17 cellular contexts compared by ENCODE assay signal in the genomic region with DNA sequence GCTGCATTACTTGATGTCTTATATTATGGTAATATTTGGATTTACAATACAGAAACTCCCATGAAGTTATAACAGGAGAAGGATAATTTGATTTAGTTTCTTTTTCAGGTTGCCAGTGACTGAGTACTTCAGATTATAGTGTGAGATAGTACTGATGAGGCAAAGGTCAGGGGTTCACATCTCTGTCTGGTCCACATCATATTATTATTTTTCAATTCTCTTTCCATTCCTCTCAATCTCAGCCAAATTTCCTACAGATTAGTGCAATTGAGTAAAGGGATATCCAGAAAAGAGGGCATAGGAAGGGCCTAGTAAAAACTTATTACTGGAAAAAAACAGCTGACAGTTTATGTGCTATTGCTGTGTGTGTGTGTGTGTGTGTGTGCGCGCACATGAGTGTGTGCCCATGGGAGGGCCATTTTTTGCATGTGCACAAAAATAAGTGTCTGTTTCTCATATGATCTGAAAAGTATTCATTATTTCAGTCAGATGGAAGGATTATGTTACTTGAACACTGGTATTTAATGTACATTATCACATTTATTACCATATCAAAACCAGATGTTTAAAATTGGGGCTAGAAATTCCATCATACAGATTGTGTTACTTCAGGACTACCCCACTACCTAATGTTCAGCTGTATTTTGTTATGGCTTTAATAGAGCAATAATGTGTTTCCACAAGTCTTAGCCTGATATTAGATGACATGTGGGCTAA.
"Had no signal": no experiment of that assay in that cellular context is flagged by ENCODE, and none has a peak within 500 bp of the region (broad histone marks: within the 10 kb centered on the region; RNA-seq: fewer than 3 reads in every experiment).

No MANE protein-coding gene starts in this region.

- ATAC-seq: activated T-cell treated with anti-CD3 and anti-CD28 coated beads, Interleukin-2, amount 50 U/mL, for 72 hours; effector memory CD8-positive, alpha-beta T cell; left lobe of liver had no signal

- DNase-seq: activated CD8-positive, alpha-beta memory T cell treated with anti-CD3 and anti-CD28 coated beads for 24 hours; activated effector memory CD4-positive, alpha-beta T cell treated with anti-CD3 and anti-CD28 coated beads, Interleukin-2, amount 50 U/mL, for 16 hours; activated naive CD4-positive, alpha-beta T cell treated with anti-CD3 and anti-CD28 coated beads, Interleukin-2, amount 50 U/mL, for 16 hours; activated T-cell treated with anti-CD3 and anti-CD28 coated beads, Interleukin-2, amount 50 U/mL, for 72 hours; effector memory CD8-positive, alpha-beta T cell; esophagus squamous epithelium; head of caudate nucleus; kidney; nephron progenitor cell; nucleus accumbens; stimulated activated CD4-positive, alpha-beta T cell treated with anti-CD3 and anti-CD28 coated beads, Interleukin-12 subunit alpha, Interleukin-12 subunit beta, amount 100 ng/mL, for 4 hours; stimulated activated CD4-positive, alpha-beta T cell treated with anti-CD3 and anti-CD28 coated beads, Interleukin-1b, Interleukin-23, amount 100 ng/mL, for 48 hours; stimulated activated CD8-positive, alpha-beta memory T cell treated with anti-CD3 and anti-CD28 coated beads, Interleukin-4, amount 100 ng/mL, for 48 hours; stimulated activated naive CD4-positive, alpha-beta T cell had no signal

- H3K27me3 ChIP-seq: cardiac muscle cell, esophagus squamous epithelium, thyroid gland had no signal

- H3K9me3 ChIP-seq: esophagus squamous epithelium, thyroid gland had no signal

- H3K4me3 ChIP-seq: cardiac muscle cell, esophagus squamous epithelium, thyroid gland had no signal

- H3K36me3 ChIP-seq: cardiac muscle cell, esophagus squamous epithelium, thyroid gland had no signal

- H3K27ac ChIP-seq: cardiac muscle cell, esophagus squamous epithelium had no signal
